ENCODE assay signal across 8 cellular contexts in the genomic region with DNA sequence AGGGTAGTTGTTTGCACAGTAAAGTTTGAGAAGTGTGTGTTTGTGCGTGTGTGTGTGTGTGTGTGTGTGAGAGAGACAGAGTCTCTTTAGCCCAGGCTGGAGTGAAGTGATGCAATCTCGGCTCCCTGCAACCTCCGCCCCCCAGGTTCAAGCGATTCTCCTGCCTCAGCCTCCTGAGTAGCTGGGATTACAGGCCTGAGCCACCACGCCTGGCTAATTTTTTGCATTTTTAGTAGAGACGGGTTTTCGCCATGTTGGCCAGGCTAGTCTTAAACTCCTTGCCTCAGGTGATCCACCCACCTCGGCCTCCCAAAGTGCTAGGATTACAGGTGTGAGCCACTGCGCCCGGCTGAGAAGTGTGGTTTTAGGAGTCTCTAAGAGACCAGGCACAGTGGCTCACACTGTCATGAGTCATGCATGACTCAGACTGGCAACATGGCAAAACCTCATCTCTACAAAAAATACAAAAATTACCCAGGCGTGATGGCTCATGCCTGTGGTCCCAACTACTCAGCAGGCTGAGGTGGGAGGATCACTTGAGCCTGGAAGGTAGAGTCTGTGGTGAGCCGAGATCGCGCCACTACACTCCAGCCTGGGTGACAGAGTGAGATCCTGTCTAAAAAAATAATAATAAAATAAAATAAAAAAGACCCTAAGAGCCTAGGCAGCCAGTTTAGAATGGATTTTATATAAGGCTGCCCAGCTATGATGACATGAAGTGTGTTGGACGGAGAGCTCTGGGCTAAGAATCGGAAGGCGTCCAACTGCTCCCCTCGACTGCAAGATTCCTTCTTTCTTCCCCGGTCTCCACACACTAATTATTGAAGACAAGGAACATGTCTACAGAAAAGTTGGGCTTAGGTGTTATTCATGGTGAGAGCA. TPM values are rescaled to one million over a fixed set of nuclear protein-coding genes. Genes with fewer than 3 reads are reported as not detected.
DNase-seq lines count a peak whose midpoint lies in the region; FAIRE-seq and TF ChIP-seq lines count a peak whose summit lies in the region.
"Not testable (repeated sequence)": the region's sequence is repeated elsewhere in the genome, so short reads cannot be mapped to it uniquely, and the experiment has no call there.

No MANE protein-coding gene starts in this region.

- FAIRE-seq in urothelium cell line (lab: Jason Lieb, UNC): not testable (repeated sequence)

- peaks cover 15% of the 10 kb centered on the region for H3K36me3 Mint-ChIP-seq in chondrocyte (ENCODE audit: low read depth)

- not testable (repeated sequence) for H3K9me3 Mint-ChIP-seq in chondrocyte (ENCODE audit: low read depth)

- DNase-seq in GM04503 (ENCODE audit: low read depth) (peak; percentile 75), KBM-7 (peak; percentile 74), SW 1271 (lab: John Stamatoyannopoulos, UW) (peak; percentile 79 to 87), kidney tubule cell (ENCODE audit: low spot score) (peak; percentile 99), urothelium cell line (ENCODE audit: low spot score) (peak; percentile 78)
- DNase-seq in activated T-cell treated with anti-CD3 and anti-CD28 coated beads, Interleukin-2, amount 50 U/mL, for 48 hours: peak; percentile 70 to 77
- not testable (repeated sequence) for DNase-seq in chondrocyte (ENCODE audit: low spot score)
- peak; percentile 22 to 23 for DNase-seq in stimulated activated CD4-positive, alpha-beta T cell treated with anti-CD3 and anti-CD28 coated beads, Interleukin-1b, Interleukin-23, amount 100 ng/mL, for 4 hours (ENCODE audit: low read depth in 2 of 2)

- not testable (repeated sequence) for TF ChIP-seq CTCF in chondrocyte (IDR thresholded peaks at IDR 0.05)

- H3K4me1 Mint-ChIP-seq in chondrocyte (ENCODE audit: low read depth): peaks cover 49% of the 10 kb centered on the region

- not testable (repeated sequence) for H3K27me3 Mint-ChIP-seq in chondrocyte (ENCODE audit: low read depth)

- peak overlapping the region; percentile 81 for H3K27ac Mint-ChIP-seq in chondrocyte (ENCODE audit: unreplicated experiment)

- H3K4me3 Mint-ChIP-seq in chondrocyte (ENCODE audit: unreplicated experiment): not testable (repeated sequence)

- in situ Hi-C loops in KBM-7 (cut with MboI; ENCODE audit: low pct_unique_long_range_greater_than_20kb, low sequenced_read_pairs): not testable (repeated sequence)

RNA-seq across cellular contexts. Expression of gene MESD, which starts 33.8 kb away (rescaled TPM):
- total RNA-seq in chondrocyte: 23.5 to 26.5 TPM (median 23.8 TPM) in 3 replicates

RNA-seq across cellular contexts. Expression of gene TLNRD1, which starts 44.9 kb away (rescaled TPM):
- total RNA-seq in chondrocyte: 11.4 to 18.7 TPM (median 17.0 TPM) in 3 replicates
